In the genomic region with DNA sequence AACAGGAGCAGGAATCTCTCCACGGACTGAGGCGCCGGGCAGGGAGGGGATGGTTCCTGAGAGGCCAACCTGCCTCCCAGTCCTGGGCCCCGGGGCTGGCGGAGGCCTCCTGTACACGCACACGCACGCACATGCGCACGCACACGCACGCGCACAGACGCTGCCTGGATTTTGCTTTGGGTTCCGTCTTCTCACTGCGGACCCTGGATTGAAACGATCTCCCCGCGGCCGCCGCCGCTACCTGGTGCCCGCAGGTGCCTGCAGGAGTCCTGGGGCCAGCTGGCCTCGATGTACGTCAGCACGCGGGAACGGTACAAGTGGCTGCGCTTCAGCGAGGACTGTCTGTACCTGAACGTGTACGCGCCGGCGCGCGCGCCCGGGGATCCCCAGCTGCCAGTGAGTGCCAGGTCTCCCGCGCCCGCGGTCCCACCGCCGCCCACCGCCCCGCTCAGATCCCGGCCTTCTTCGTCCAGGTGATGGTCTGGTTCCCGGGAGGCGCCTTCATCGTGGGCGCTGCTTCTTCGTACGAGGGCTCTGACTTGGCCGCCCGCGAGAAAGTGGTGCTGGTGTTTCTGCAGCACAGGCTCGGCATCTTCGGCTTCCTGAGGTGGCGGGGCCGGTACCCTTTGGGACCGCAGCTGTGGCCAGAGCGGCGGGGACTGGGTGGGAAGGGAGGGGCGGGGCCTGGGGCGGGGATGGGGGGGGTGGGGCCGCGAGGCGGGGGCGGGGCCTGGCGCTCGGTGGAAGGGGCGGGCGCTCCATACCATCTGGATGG, we compare ENCODE assay signal across 8 cellular contexts. TPM values are rescaled to one million over a fixed set of nuclear protein-coding genes. Genes with fewer than 3 reads are reported as not detected.
DNase-seq lines count a peak whose midpoint lies in the region; ATAC-seq lines count a peak whose summit lies in the region.

No MANE protein-coding gene starts in this region.

- H3K4me3 Mint-ChIP-seq in stimulated activated naive CD8-positive, alpha-beta T cell treated with anti-CD3 and anti-CD28 coated beads, Interleukin-15, Interleukin-2, amounts not matched to agents 100 ng/mL and 50 ng/mL, for 24 hours: peak overlapping the region; percentile 59

- no peaks in the 10 kb centered on the region for H3K36me3 ChIP-seq in mucosa of stomach (ENCODE audit: control insufficient read depth, insufficient read depth, low read length)

- peak overlapping the region; percentile 18 for H3K4me3 ChIP-seq in mucosa of stomach (ENCODE audit: low read length)

- H3K9me3 ChIP-seq in mucosa of stomach (ENCODE audit: control insufficient read depth, low read length): no peaks in the 10 kb centered on the region

- H3K4me1 Mint-ChIP-seq in stimulated activated naive CD8-positive, alpha-beta T cell treated with anti-CD3 and anti-CD28 coated beads, Interleukin-15, Interleukin-2, amounts not matched to agents 100 ng/mL and 50 ng/mL, for 24 hours (ENCODE audit: low read depth): peaks cover 13% of the 10 kb centered on the region

- peaks cover 7% of the 10 kb centered on the region for H3K4me1 ChIP-seq in mucosa of stomach (ENCODE audit: control insufficient read depth, insufficient read depth, low read length)

- no peaks in the 10 kb centered on the region for H3K36me3 Mint-ChIP-seq in stimulated activated naive CD8-positive, alpha-beta T cell treated with anti-CD3 and anti-CD28 coated beads, Interleukin-15, Interleukin-2, amounts not matched to agents 100 ng/mL and 50 ng/mL, for 24 hours (ENCODE audit: low read depth)

- peak overlapping the region; percentile 22 for H3K27ac Mint-ChIP-seq in stimulated activated naive CD8-positive, alpha-beta T cell treated with anti-CD3 and anti-CD28 coated beads, Interleukin-15, Interleukin-2, amounts not matched to agents 100 ng/mL and 50 ng/mL, for 24 hours

- no peaks in the 10 kb centered on the region for H3K9me3 Mint-ChIP-seq in stimulated activated naive CD8-positive, alpha-beta T cell treated with anti-CD3 and anti-CD28 coated beads, Interleukin-15, Interleukin-2, amounts not matched to agents 100 ng/mL and 50 ng/mL, for 24 hours

- no peak for ATAC-seq in GM21423 (IDR thresholded peaks at IDR 0.05; ENCODE audit: unreplicated experiment)

- DNase-seq in G401 (ENCODE audit: low spot score): peak; percentile 86
- peak; percentile 78 for DNase-seq in NCI-H2227 (lab: John Stamatoyannopoulos, UW; ENCODE audit: unreplicated experiment)
- peak; percentile 26 for DNase-seq in activated T-cell treated with anti-CD3 and anti-CD28 coated beads for 24 hours (ENCODE audit: low read depth)
- peak; percentile 44 for DNase-seq in epidermal melanocyte (ENCODE audit: insufficient read length, low spot score)
- DNase-seq in UCSD-AML1 (lab: John Stamatoyannopoulos, UW; ENCODE audit: unreplicated experiment): no peak

- peak overlapping the region; percentile 54 for H3K9ac ChIP-seq in mucosa of stomach (ENCODE audit: low read length)

- in situ Hi-C loops in G401 (cut with HindIII; ENCODE audit: low sequenced_read_pairs): no loop called here

- H3K27me3 Mint-ChIP-seq in stimulated activated naive CD8-positive, alpha-beta T cell treated with anti-CD3 and anti-CD28 coated beads, Interleukin-15, Interleukin-2, amounts not matched to agents 100 ng/mL and 50 ng/mL, for 24 hours: peaks cover 9% of the 10 kb centered on the region

- H3K27me3 ChIP-seq in mucosa of stomach (ENCODE audit: control insufficient read depth, insufficient read depth, low read length): no peaks in the 10 kb centered on the region

RNA-seq across cellular contexts. Expression of a gene that starts 12.2 kb away (rescaled TPM):
- total RNA-seq in G401 (2014; rRNA removed; shearing (Covaris generic)): 0.34 TPM in 1 of 2 replicates, not detected in the other

RNA-seq across cellular contexts. Expression of a gene that starts 28.4 kb away (rescaled TPM):
- 17.0 and 40.9 TPM in 2 replicates for total RNA-seq in G401 (2014; rRNA removed; shearing (Covaris generic))

RNA-seq across cellular contexts. Expression of a gene that starts 39.5 kb away (rescaled TPM):
- 3.8 and 4.9 TPM in 2 replicates for total RNA-seq in G401 (2014; rRNA removed; shearing (Covaris generic))
